2 cellular contexts compared by ENCODE assay signal in genomic region chrX:13069771-13070410, GRCh38.
TF ChIP-seq lines count a peak whose summit lies in the region.

No MANE protein-coding gene starts in this region.

TF ChIP-seq in IMR-90, 13 proteins besides CTCF, POLR2A, EP300 and RAD21:
- TF ChIP-seq SMC3 (IDR thresholded peaks at IDR 0.05; ENCODE audit: low read depth, low read length) (no peak), RCOR1 (IDR thresholded peaks at IDR 0.05; ENCODE audit: insufficient replicate concordance, low read length) (no peak), ELK1 (IDR thresholded peaks at IDR 0.05; ENCODE audit: borderline replicate concordance, low read depth, low read length) (no peak), CEBPB (IDR thresholded peaks at IDR 0.05; ENCODE audit: low read depth, low read length) (no peak), FOS (IDR thresholded peaks at IDR 0.05; ENCODE audit: low read depth, low read length) (no peak), MAFK (IDR thresholded peaks at IDR 0.05; ENCODE audit: low read depth, low read length) (no peak), RFX5 (IDR thresholded peaks at IDR 0.05; ENCODE audit: low read depth, low read length) (no peak), NFE2L2 (IDR thresholded peaks at IDR 0.05; ENCODE audit: low read depth, low read length) (no peak), MAZ (IDR thresholded peaks at IDR 0.05; ENCODE audit: borderline replicate concordance, low read depth, low read length) (no peak), MXI1 (IDR thresholded peaks at IDR 0.05; ENCODE audit: borderline replicate concordance, low read depth, low read length) (no peak), USF2 (IDR thresholded peaks at IDR 0.05; ENCODE audit: low read depth, low read length) (no peak), BHLHE40 (IDR thresholded peaks at IDR 0.05; ENCODE audit: low read depth, low read length) (no peak), CHD1 (IDR thresholded peaks at IDR 0.05; ENCODE audit: low read depth, low read length) (no peak)

TF ChIP-seq in GM12878, 131 proteins besides CTCF, POLR2A, EP300 and RAD21:
- no peak for TF ChIP-seq BHLHE40 (IDR thresholded peaks at IDR 0.05; ENCODE audit: borderline replicate concordance in 1 of 2, low read depth in 2 of 2, low read length in 1 of 2)
- no peak for TF ChIP-seq CBFB (IDR thresholded peaks at IDR 0.05; ENCODE audit: low read depth)
- TF ChIP-seq E4F1 (IDR thresholded peaks at IDR 0.05; ENCODE audit: borderline replicate concordance, partially characterized antibody), result no peak
- no peak for TF ChIP-seq PML (IDR thresholded peaks at IDR 0.05; ENCODE audit: low read length)
- TF ChIP-seq PAX8 (IDR thresholded peaks at IDR 0.05), result no peak
- no peak for TF ChIP-seq SIX5 (IDR thresholded peaks at IDR 0.05; ENCODE audit: low read depth, low read length, severe bottlenecking)
- TF ChIP-seq NR2C1 (IDR thresholded peaks at IDR 0.05), result no peak
- TF ChIP-seq TBL1XR1 (IDR thresholded peaks at IDR 0.05; ENCODE audit: low read depth, low read length), result no peak
- no peak for TF ChIP-seq RBBP5 (conservative IDR thresholded peaks at IDR 0.05)
- TF ChIP-seq ELK1 (IDR thresholded peaks at IDR 0.05; ENCODE audit: low read depth, low read length), result no peak
- TF ChIP-seq TCF7 (IDR thresholded peaks at IDR 0.05; ENCODE audit: borderline replicate concordance), result no peak
- no peak for TF ChIP-seq TCF12 (IDR thresholded peaks at IDR 0.05; ENCODE audit: low read depth, low read length)
- no peak for TF ChIP-seq BRCA1 (IDR thresholded peaks at IDR 0.05; ENCODE audit: low read depth, low read length)
